In the genomic region with DNA sequence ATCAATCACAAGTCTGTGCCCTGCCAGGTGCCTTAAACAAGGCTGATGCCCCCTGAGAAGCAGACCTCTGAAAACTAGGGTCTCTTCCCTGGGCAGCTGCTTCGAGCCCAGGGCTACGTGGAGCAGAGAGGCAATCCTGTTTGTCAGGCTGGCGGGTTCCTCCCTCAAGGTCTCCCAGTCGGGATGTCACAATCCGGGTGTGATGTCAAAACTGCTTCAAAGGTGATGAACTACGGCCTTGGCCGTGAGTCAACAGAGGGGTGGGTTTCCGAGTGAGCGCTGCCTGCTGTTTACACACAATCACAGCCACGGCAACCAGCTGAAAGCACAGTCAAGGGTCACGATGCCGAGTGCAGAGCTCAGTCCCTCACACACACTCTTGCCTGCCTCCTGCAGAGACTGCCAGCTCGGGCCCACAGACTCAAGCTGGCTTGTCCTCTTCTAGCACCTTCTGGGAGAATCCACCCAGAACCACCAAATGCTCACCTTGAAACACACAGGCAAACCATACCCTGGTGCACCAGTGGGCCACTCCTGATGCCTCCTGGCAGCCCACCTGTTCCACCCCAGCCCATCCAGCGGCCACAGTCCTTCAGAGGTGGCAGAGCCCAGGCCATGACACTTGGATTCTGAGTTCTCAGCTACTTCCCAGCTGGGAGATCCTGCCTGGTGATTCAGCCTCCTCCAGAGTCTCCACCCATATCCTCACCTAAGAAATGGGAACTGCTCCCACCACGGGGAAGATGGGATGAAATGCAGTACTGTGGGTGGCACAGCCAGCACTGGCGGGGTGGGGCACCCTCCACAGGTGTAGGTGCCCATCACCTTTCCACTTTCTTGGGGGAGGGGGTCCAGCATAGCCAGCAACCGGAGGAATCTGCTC, we compare ENCODE assay signal across 1 cellular context.
TF ChIP-seq lines count a peak whose summit lies in the region.

No MANE protein-coding gene starts in this region.

TF ChIP-seq in HepG2, 621 proteins besides CTCF, POLR2A, EP300 and RAD21 (continued from another document and continues in another):
- TF ChIP-seq, protein P1, sequence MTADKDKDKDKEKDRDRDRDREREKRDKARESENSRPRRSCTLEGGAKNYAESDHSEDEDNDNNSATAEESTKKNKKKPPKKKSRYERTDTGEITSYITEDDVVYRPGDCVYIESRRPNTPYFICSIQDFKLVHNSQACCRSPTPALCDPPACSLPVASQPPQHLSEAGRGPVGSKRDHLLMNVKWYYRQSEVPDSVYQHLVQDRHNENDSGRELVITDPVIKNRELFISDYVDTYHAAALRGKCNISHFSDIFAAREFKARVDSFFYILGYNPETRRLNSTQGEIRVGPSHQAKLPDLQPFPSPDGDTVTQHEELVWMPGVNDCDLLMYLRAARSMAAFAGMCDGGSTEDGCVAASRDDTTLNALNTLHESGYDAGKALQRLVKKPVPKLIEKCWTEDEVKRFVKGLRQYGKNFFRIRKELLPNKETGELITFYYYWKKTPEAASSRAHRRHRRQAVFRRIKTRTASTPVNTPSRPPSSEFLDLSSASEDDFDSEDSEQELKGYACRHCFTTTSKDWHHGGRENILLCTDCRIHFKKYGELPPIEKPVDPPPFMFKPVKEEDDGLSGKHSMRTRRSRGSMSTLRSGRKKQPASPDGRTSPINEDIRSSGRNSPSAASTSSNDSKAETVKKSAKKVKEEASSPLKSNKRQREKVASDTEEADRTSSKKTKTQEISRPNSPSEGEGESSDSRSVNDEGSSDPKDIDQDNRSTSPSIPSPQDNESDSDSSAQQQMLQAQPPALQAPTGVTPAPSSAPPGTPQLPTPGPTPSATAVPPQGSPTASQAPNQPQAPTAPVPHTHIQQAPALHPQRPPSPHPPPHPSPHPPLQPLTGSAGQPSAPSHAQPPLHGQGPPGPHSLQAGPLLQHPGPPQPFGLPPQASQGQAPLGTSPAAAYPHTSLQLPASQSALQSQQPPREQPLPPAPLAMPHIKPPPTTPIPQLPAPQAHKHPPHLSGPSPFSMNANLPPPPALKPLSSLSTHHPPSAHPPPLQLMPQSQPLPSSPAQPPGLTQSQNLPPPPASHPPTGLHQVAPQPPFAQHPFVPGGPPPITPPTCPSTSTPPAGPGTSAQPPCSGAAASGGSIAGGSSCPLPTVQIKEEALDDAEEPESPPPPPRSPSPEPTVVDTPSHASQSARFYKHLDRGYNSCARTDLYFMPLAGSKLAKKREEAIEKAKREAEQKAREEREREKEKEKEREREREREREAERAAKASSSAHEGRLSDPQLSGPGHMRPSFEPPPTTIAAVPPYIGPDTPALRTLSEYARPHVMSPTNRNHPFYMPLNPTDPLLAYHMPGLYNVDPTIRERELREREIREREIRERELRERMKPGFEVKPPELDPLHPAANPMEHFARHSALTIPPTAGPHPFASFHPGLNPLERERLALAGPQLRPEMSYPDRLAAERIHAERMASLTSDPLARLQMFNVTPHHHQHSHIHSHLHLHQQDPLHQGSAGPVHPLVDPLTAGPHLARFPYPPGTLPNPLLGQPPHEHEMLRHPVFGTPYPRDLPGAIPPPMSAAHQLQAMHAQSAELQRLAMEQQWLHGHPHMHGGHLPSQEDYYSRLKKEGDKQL (CRISPR knock-in tag; IDR thresholded peaks at IDR 0.05; ENCODE audit: low read depth): peak; percentile 96
- TF ChIP-seq, protein P2, sequence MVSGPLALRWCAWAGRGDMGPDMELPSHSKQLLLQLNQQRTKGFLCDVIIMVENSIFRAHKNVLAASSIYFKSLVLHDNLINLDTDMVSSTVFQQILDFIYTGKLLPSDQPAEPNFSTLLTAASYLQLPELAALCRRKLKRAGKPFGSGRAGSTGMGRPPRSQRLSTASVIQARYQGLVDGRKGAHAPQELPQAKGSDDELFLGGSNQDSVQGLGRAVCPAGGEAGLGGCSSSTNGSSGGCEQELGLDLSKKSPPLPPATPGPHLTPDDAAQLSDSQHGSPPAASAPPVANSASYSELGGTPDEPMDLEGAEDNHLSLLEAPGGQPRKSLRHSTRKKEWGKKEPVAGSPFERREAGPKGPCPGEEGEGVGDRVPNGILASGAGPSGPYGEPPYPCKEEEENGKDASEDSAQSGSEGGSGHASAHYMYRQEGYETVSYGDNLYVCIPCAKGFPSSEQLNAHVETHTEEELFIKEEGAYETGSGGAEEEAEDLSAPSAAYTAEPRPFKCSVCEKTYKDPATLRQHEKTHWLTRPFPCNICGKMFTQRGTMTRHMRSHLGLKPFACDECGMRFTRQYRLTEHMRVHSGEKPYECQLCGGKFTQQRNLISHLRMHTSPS (CRISPR knock-in tag; IDR thresholded peaks at IDR 0.05; ENCODE audit: low read depth): peak; percentile 77; the same call in 1 of the 2 replicates
- peak; percentile 55; the same call in 1 of the 2 replicates for TF ChIP-seq KDM5B (CRISPR knock-in tag; IDR thresholded peaks at IDR 0.05; ENCODE audit: borderline replicate concordance)
- TF ChIP-seq ZNF350 (CRISPR knock-in tag; IDR thresholded peaks at IDR 0.05; ENCODE audit: borderline replicate concordance, low read depth): peak; percentile 99
- TF ChIP-seq, protein P3, sequence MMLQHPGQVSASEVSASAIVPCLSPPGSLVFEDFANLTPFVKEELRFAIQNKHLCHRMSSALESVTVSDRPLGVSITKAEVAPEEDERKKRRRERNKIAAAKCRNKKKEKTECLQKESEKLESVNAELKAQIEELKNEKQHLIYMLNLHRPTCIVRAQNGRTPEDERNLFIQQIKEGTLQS (CRISPR knock-in tag; IDR thresholded peaks at IDR 0.05): peak; percentile 94
- no peak for TF ChIP-seq ZIK1 (CRISPR knock-in tag; IDR thresholded peaks at IDR 0.05; ENCODE audit: borderline replicate concordance, low read depth)
- TF ChIP-seq SNRNP70 (IDR thresholded peaks at IDR 0.05; ENCODE audit: low read depth, low read length): no peak
- 0 out of 2 replicates have a peak, but pooled peaks have one; percentile 51 for TF ChIP-seq GTF3A (CRISPR knock-in tag; conservative IDR thresholded peaks at IDR 0.05)
- no peak for TF ChIP-seq XBP1 (CRISPR knock-in tag; IDR thresholded peaks at IDR 0.05)
- TF ChIP-seq, protein P4, sequence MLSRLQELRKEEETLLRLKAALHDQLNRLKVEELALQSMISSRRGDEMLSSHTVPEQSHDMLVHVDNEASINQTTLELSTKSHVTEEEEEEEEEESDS (CRISPR knock-in tag; IDR thresholded peaks at IDR 0.05; ENCODE audit: borderline replicate concordance): no peak; the same call in 1 of the 2 replicates
- TF ChIP-seq RFXANK (CRISPR knock-in tag; IDR thresholded peaks at IDR 0.05): no peak
- TF ChIP-seq, protein P5, sequence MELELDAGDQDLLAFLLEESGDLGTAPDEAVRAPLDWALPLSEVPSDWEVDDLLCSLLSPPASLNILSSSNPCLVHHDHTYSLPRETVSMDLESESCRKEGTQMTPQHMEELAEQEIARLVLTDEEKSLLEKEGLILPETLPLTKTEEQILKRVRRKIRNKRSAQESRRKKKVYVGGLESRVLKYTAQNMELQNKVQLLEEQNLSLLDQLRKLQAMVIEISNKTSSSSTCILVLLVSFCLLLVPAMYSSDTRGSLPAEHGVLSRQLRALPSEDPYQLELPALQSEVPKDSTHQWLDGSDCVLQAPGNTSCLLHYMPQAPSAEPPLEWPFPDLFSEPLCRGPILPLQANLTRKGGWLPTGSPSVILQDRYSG (CRISPR knock-in tag; IDR thresholded peaks at IDR 0.05): no peak
- no peak for TF ChIP-seq HNRNPUL1 (IDR thresholded peaks at IDR 0.05; ENCODE audit: low read depth, low read length)
- TF ChIP-seq ZNF615 (CRISPR knock-in tag; IDR thresholded peaks at IDR 0.05; ENCODE audit: borderline replicate concordance): peak; percentile 88; the same call in 1 of the 2 replicates
- TF ChIP-seq, protein P6, sequence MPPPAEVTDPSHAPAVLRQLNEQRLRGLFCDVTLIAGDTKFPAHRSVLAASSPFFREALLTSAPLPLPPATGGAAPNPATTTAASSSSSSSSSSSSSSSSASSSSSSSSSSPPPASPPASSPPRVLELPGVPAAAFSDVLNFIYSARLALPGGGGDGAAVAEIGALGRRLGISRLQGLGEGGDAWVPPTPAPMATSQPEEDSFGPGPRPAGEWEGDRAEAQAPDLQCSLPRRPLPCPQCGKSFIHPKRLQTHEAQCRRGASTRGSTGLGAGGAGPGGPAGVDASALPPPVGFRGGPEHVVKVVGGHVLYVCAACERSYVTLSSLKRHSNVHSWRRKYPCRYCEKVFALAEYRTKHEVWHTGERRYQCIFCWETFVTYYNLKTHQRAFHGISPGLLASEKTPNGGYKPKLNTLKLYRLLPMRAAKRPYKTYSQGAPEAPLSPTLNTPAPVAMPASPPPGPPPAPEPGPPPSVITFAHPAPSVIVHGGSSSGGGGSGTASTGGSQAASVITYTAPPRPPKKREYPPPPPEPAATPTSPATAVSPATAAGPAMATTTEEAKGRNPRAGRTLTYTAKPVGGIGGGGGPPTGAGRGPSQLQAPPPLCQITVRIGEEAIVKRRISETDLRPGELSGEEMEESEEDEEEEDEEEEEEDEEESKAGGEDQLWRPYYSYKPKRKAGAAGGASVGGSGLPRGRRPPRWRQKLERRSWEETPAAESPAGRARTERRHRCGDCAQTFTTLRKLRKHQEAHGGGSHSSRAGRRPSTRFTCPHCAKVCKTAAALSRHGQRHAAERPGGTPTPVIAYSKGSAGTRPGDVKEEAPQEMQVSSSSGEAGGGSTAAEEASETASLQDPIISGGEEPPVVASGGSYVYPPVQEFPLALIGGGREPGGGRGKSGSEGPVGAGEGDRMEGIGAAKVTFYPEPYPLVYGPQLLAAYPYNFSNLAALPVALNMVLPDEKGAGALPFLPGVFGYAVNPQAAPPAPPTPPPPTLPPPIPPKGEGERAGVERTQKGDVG (CRISPR knock-in tag; IDR thresholded peaks at IDR 0.05; ENCODE audit: borderline replicate concordance): peak; percentile 98
- TF ChIP-seq, protein P7, sequence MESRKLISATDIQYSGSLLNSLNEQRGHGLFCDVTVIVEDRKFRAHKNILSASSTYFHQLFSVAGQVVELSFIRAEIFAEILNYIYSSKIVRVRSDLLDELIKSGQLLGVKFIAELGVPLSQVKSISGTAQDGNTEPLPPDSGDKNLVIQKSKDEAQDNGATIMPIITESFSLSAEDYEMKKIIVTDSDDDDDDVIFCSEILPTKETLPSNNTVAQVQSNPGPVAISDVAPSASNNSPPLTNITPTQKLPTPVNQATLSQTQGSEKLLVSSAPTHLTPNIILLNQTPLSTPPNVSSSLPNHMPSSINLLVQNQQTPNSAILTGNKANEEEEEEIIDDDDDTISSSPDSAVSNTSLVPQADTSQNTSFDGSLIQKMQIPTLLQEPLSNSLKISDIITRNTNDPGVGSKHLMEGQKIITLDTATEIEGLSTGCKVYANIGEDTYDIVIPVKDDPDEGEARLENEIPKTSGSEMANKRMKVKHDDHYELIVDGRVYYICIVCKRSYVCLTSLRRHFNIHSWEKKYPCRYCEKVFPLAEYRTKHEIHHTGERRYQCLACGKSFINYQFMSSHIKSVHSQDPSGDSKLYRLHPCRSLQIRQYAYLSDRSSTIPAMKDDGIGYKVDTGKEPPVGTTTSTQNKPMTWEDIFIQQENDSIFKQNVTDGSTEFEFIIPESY (CRISPR knock-in tag; IDR thresholded peaks at IDR 0.05): peak; percentile 88
- no peak; the same call in 1 of the 2 replicates for TF ChIP-seq ZNF138 (CRISPR knock-in tag; IDR thresholded peaks at IDR 0.05; ENCODE audit: low read depth)
- peak; percentile 96 for TF ChIP-seq ZFP82 (CRISPR knock-in tag; IDR thresholded peaks at IDR 0.05; ENCODE audit: borderline replicate concordance)
- no peak for TF ChIP-seq ADNP (CRISPR knock-in tag; IDR thresholded peaks at IDR 0.05)
- peak; percentile 95 for TF ChIP-seq MIXL1 (CRISPR knock-in tag; IDR thresholded peaks at IDR 0.05)
- TF ChIP-seq SRF (IDR thresholded peaks at IDR 0.05; ENCODE audit: low read depth, low read length): 0 out of 2 replicates have a peak, but pooled peaks have one; percentile 5
- peak; percentile 99 for TF ChIP-seq HOXA3 (CRISPR knock-in tag; IDR thresholded peaks at IDR 0.05)
- TF ChIP-seq ZNF766 (CRISPR knock-in tag; IDR thresholded peaks at IDR 0.05; ENCODE audit: borderline replicate concordance): peak; percentile 81; the same call in 1 of the 2 replicates
- TF ChIP-seq, protein P8, sequence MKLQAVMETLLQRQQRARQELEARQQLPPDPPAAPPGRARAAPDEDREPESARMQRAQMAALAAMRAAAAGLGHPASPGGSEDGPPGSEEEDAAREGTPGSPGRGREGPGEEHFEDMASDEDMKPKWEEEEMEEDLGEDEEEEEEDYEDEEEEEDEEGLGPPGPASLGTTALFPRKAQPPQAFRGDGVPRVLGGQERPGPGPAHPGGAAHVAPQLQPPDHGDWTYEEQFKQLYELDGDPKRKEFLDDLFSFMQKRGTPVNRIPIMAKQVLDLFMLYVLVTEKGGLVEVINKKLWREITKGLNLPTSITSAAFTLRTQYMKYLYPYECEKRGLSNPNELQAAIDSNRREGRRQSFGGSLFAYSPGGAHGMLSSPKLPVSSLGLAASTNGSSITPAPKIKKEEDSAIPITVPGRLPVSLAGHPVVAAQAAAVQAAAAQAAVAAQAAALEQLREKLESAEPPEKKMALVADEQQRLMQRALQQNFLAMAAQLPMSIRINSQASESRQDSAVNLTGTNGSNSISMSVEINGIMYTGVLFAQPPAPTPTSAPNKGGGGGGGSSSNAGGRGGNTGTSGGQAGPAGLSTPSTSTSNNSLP (IDR thresholded peaks at IDR 0.05; ENCODE audit: low read depth, low read length): peak; percentile 45; the same call in 1 of the 2 replicates
- no peak for TF ChIP-seq PAWR (CRISPR knock-in tag; IDR thresholded peaks at IDR 0.05; ENCODE audit: borderline replicate concordance)
- peak; percentile 68 for TF ChIP-seq ZNF44 (CRISPR knock-in tag; IDR thresholded peaks at IDR 0.05)
- peak; percentile 96; the same call in 1 of the 2 replicates for TF ChIP-seq SPEN (CRISPR knock-in tag; IDR thresholded peaks at IDR 0.05; ENCODE audit: low read depth)
- TF ChIP-seq, protein P9, sequence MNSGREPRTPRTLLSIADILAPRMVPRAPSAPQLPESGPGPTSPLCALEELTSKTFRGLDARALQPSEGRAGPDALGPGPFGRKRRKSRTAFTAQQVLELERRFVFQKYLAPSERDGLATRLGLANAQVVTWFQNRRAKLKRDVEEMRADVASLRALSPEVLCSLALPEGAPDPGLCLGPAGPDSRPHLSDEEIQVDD (CRISPR knock-in tag; IDR thresholded peaks at IDR 0.05; ENCODE audit: borderline replicate concordance): peak; percentile 15; the same call in 1 of the 2 replicates
- peak; percentile 92; the same call in 1 of the 2 replicates for TF ChIP-seq ZNF724P (CRISPR knock-in tag; IDR thresholded peaks at IDR 0.05; ENCODE audit: borderline replicate concordance)
- 0 out of 2 replicates have a peak, but pooled peaks have one; percentile 45 for TF ChIP-seq CENPT (CRISPR knock-in tag; IDR thresholded peaks at IDR 0.05; ENCODE audit: low read depth)
- peak; percentile 93; the same call in 1 of the 2 replicates for TF ChIP-seq ZNF124 (CRISPR knock-in tag; IDR thresholded peaks at IDR 0.05)
- no peak for TF ChIP-seq RARG (CRISPR knock-in tag; IDR thresholded peaks at IDR 0.05; ENCODE audit: low read depth)
- TF ChIP-seq ZNF326 (CRISPR knock-in tag; IDR thresholded peaks at IDR 0.05; ENCODE audit: borderline replicate concordance): no peak
- TF ChIP-seq, protein P10, sequence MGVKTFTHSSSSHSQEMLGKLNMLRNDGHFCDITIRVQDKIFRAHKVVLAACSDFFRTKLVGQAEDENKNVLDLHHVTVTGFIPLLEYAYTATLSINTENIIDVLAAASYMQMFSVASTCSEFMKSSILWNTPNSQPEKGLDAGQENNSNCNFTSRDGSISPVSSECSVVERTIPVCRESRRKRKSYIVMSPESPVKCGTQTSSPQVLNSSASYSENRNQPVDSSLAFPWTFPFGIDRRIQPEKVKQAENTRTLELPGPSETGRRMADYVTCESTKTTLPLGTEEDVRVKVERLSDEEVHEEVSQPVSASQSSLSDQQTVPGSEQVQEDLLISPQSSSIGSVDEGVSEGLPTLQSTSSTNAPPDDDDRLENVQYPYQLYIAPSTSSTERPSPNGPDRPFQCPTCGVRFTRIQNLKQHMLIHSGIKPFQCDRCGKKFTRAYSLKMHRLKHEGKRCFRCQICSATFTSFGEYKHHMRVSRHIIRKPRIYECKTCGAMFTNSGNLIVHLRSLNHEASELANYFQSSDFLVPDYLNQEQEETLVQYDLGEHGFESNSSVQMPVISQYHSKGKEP (CRISPR knock-in tag; IDR thresholded peaks at IDR 0.05): 0 out of 2 replicates have a peak, but pooled peaks have one; percentile 53
